Comparison of ENCODE assay signal across 1 cellular context in the genomic region with DNA sequence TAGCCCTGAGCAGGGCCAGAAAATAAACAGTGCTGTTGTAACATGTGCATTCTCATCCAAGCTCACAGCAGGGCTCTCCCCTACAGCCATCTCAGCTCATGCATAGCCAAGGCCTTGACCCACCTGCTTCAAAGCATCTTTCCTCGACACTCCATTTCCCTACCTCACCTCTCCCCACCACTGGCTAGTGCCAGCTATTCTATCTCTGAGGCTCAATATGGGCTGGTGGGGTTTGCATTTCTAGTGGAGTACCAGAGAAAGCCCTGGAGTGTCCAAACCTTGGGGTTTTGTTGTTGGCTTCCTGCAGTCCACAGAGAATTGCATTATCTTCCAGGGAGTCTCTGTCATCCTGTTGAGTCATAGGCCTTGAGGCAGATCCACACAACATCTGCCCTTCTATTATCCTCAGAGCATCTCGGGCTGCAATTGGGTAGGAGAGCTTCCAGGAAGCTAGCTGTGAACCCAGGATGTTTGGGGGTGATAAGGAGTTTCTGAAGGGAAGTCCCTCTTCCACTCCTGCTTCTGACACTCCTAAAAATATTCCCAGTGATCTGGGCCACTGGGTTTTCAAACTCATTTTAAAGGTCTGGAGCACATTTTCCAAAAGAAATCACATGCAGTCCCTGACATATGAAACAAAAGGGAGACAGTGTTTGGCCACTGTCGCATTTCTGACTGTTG.
A peak's percentile ranks its signal among the peaks of the same experiment; 100 is the strongest.
TF ChIP-seq lines count a peak whose summit lies in the region.

No MANE protein-coding gene starts in this region.

TF ChIP-seq in K562, 482 proteins besides CTCF, POLR2A, EP300 and RAD21 (continued from another document and continues in another):
- TF ChIP-seq ZBED1 (IDR thresholded peaks at IDR 0.05) (no peak), ZNF280A (IDR thresholded peaks at IDR 0.05; ENCODE audit: low read depth, partially characterized antibody) (no peak), HNRNPLL (IDR thresholded peaks at IDR 0.05; ENCODE audit: low read depth, low read length, poor library complexity, severe bottlenecking) (no peak), ZNF507 (tag; conservative IDR thresholded peaks at IDR 0.05) (no peak), WHSC1 (IDR thresholded peaks at IDR 0.05; ENCODE audit: low read length) (no peak), ZNF764 (CRISPR knock-in tag; IDR thresholded peaks at IDR 0.05; ENCODE audit: low read depth) (no peak), TRIM25 (IDR thresholded peaks at IDR 0.05; ENCODE audit: borderline replicate concordance) (no peak), CBFA2T3 (IDR thresholded peaks at IDR 0.05) (peak; percentile 74), SMARCC2 (IDR thresholded peaks at IDR 0.05; ENCODE audit: low read depth) (peak; percentile 68; the same call in 1 of the 2 replicates), TEAD1 (CRISPR knock-in tag; IDR thresholded peaks at IDR 0.05) (peak in 1 of 2 experiments; percentile 4; a peak in 1 of 4 replicates), GTF2E2 (tag; IDR thresholded peaks at IDR 0.05) (no peak), RREB1 (CRISPR knock-in tag; IDR thresholded peaks at IDR 0.05) (no peak), MAZ (CRISPR knock-in tag; conservative IDR thresholded peaks at IDR 0.05 in 1 of 2, IDR thresholded peaks at IDR 0.05 in 1 of 2) (0 out of 4 replicates have a peak, but pooled peaks of 1 of the 2 experiments have one; percentile 25), RFX7 (CRISPR knock-in tag; IDR thresholded peaks at IDR 0.05) (no peak), RBM22 (IDR thresholded peaks at IDR 0.05; ENCODE audit: low read depth, low read length, poor library complexity, severe bottlenecking) (no peak), BMI1 (IDR thresholded peaks at IDR 0.05; ENCODE audit: low read length) (no peak), HNRNPUL1 (IDR thresholded peaks at IDR 0.05; ENCODE audit: low read length) (no peak), PHF21A (IDR thresholded peaks at IDR 0.05; ENCODE audit: borderline replicate concordance, low read depth) (no peak), RBM17 (IDR thresholded peaks at IDR 0.05; ENCODE audit: borderline replicate concordance, low read depth, low read length) (no peak), STAG1 (CRISPR knock-in tag; IDR thresholded peaks at IDR 0.05; ENCODE audit: borderline replicate concordance) (no peak), SMAD3 (CRISPR knock-in tag; conservative IDR thresholded peaks at IDR 0.05) (0 out of 2 replicates have a peak, but pooled peaks have one; percentile 14), FOXP4 (CRISPR knock-in tag; IDR thresholded peaks at IDR 0.05; ENCODE audit: borderline replicate concordance) (no peak), KLF13 (tag; IDR thresholded peaks at IDR 0.05; ENCODE audit: borderline replicate concordance, low read depth) (no peak), NFIX (CRISPR knock-in tag; IDR thresholded peaks at IDR 0.05; ENCODE audit: low read depth) (no peak), ZNF124 (CRISPR knock-in tag; IDR thresholded peaks at IDR 0.05) (no peak), ETV1 (tag; conservative IDR thresholded peaks at IDR 0.05; ENCODE audit: low read depth) (peak; percentile 86), FOSL1 (tag; conservative IDR thresholded peaks at IDR 0.05) (peak; percentile 96), PTTG1 (tag; IDR thresholded peaks at IDR 0.05; ENCODE audit: low read depth) (0 out of 2 replicates have a peak, but pooled peaks have one; percentile 14), STAT5A (IDR thresholded peaks at IDR 0.05; ENCODE audit: borderline replicate concordance, low read length) (no peak), CHCHD3 (CRISPR knock-in tag; IDR thresholded peaks at IDR 0.05) (no peak), KAT7 (CRISPR knock-in tag; IDR thresholded peaks at IDR 0.05; ENCODE audit: borderline replicate concordance) (no peak), ZBTB1 (CRISPR knock-in tag; IDR thresholded peaks at IDR 0.05; ENCODE audit: borderline replicate concordance, low read depth) (no peak), MYC (IDR thresholded peaks at IDR 0.05; ENCODE audit: low read depth, low read length) (peak; percentile 36; the same call in 1 of the 2 replicates), MYC (CRISPR knock-in tag; IDR thresholded peaks at IDR 0.05; ENCODE audit: borderline replicate concordance, low read depth) (0 out of 2 replicates have a peak, but pooled peaks have one; percentile 23)
- TF ChIP-seq, protein P1, sequence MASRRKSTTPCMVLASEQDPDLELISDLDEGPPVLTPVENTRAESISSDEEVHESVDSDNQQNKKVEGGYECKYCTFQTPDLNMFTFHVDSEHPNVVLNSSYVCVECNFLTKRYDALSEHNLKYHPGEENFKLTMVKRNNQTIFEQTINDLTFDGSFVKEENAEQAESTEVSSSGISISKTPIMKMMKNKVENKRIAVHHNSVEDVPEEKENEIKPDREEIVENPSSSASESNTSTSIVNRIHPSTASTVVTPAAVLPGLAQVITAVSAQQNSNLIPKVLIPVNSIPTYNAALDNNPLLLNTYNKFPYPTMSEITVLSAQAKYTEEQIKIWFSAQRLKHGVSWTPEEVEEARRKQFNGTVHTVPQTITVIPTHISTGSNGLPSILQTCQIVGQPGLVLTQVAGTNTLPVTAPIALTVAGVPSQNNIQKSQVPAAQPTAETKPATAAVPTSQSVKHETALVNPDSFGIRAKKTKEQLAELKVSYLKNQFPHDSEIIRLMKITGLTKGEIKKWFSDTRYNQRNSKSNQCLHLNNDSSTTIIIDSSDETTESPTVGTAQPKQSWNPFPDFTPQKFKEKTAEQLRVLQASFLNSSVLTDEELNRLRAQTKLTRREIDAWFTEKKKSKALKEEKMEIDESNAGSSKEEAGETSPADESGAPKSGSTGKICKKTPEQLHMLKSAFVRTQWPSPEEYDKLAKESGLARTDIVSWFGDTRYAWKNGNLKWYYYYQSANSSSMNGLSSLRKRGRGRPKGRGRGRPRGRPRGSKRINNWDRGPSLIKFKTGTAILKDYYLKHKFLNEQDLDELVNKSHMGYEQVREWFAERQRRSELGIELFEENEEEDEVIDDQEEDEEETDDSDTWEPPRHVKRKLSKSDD (conservative IDR thresholded peaks at IDR 0.05; ENCODE audit: low read length): no peak
- TF ChIP-seq, protein P2, sequence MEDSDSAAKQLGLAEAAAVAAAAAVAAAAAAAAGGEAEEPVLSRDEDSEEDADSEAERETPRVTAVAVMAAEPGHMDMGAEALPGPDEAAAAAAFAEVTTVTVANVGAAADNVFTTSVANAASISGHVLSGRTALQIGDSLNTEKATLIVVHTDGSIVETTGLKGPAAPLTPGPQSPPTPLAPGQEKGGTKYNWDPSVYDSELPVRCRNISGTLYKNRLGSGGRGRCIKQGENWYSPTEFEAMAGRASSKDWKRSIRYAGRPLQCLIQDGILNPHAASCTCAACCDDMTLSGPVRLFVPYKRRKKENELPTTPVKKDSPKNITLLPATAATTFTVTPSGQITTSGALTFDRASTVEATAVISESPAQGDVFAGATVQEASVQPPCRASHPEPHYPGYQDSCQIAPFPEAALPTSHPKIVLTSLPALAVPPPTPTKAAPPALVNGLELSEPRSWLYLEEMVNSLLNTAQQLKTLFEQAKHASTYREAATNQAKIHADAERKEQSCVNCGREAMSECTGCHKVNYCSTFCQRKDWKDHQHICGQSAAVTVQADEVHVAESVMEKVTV (CRISPR knock-in tag; IDR thresholded peaks at IDR 0.05): no peak
- TF ChIP-seq, protein P3, sequence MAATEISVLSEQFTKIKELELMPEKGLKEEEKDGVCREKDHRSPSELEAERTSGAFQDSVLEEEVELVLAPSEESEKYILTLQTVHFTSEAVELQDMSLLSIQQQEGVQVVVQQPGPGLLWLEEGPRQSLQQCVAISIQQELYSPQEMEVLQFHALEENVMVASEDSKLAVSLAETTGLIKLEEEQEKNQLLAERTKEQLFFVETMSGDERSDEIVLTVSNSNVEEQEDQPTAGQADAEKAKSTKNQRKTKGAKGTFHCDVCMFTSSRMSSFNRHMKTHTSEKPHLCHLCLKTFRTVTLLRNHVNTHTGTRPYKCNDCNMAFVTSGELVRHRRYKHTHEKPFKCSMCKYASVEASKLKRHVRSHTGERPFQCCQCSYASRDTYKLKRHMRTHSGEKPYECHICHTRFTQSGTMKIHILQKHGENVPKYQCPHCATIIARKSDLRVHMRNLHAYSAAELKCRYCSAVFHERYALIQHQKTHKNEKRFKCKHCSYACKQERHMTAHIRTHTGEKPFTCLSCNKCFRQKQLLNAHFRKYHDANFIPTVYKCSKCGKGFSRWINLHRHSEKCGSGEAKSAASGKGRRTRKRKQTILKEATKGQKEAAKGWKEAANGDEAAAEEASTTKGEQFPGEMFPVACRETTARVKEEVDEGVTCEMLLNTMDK (IDR thresholded peaks at IDR 0.05; ENCODE audit: borderline replicate concordance, insufficient read depth, low read depth, low read length, poor library complexity, severe bottlenecking): no peak
- TF ChIP-seq, protein P4, sequence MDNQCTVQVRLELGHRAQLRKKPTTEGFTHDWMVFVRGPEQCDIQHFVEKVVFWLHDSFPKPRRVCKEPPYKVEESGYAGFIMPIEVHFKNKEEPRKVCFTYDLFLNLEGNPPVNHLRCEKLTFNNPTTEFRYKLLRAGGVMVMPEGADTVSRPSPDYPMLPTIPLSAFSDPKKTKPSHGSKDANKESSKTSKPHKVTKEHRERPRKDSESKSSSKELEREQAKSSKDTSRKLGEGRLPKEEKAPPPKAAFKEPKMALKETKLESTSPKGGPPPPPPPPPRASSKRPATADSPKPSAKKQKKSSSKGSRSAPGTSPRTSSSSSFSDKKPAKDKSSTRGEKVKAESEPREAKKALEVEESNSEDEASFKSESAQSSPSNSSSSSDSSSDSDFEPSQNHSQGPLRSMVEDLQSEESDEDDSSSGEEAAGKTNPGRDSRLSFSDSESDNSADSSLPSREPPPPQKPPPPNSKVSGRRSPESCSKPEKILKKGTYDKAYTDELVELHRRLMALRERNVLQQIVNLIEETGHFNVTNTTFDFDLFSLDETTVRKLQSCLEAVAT (IDR thresholded peaks at IDR 0.05): no peak
